ENCODE assay signal across 19 cellular contexts in the genomic region with DNA sequence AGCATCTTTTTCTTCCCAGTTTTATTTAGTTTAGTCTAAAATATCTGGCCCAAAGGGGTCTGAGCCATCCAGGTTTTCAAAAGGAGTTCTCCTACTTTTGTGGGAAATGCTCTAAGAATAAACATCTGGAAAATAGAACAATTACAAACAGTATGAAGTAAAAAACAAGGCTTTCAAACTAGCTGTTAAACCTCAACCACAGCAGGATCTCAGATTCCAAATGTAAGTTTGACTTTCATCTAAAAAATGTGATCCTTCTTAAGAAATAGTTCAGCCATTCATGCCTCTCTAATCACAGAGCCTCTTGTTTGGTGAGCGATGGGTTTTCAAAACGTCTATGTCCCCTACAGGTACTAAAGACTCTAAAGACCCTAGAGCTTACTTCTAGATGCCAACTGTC.
"Had no signal": no experiment of that assay in that cellular context is flagged by ENCODE, and none has a peak within 500 bp of the region (broad histone marks: within the 10 kb centered on the region; RNA-seq: fewer than 3 reads in every experiment).

No MANE protein-coding gene starts in this region.

- H3K9me3 ChIP-seq: Peyer's patch had no signal

- H3K4me1 ChIP-seq: body of pancreas, breast epithelium, Peyer's patch, SJSA1 had no signal

- H3K27ac ChIP-seq: adrenal gland, body of pancreas, breast epithelium, Peyer's patch, SJSA1 had no signal

- H3K36me3 ChIP-seq: adrenal gland, breast epithelium, MG63, Peyer's patch, SJSA1 had no signal

- H3K27me3 ChIP-seq: adrenal gland, body of pancreas, breast epithelium, MG63, Peyer's patch, SJSA1 had no signal

- ATAC-seq: activated CD8-positive, alpha-beta T cell treated with anti-CD3 and anti-CD28 coated beads, Interleukin-2, amount 10 ng/mL, durations not matched to agents 7 days and 5 days; body of pancreas had no signal

- H3K4me2 ChIP-seq: SK-N-SH had no signal

- H3K4me3 ChIP-seq: adrenal gland, body of pancreas, breast epithelium, MG63, Peyer's patch, SJSA1 had no signal

- H3K9me2 ChIP-seq: SK-N-SH had no signal

- DNase-seq: activated CD4-positive, alpha-beta T cell treated with anti-CD3 and anti-CD28 coated beads, Interleukin-2, amount 10 ng/mL, durations not matched to agents 7 days and 5 days; activated CD4-positive, alpha-beta T cell treated with anti-CD3 and anti-CD28 coated beads, Interleukin-2, amount 50 U/mL, for 48 hours; activated CD8-positive, alpha-beta T cell treated with anti-CD3 and anti-CD28 coated beads, Interleukin-2, amount 10 ng/mL, durations not matched to agents 7 days and 5 days; activated gamma-delta T cell; activated naive CD4-positive, alpha-beta T cell treated with Interleukin-2 at 50 U/mL for 16 hours; activated naive CD8-positive, alpha-beta T cell treated with anti-CD3 and anti-CD28 coated beads, Interleukin-2, amount 10 ng/mL, durations not matched to agents 7 days and 5 days; activated T-cell treated with anti-CD3 and anti-CD28 coated beads, Interleukin-2, amount 50 U/mL, for 24 hours; adrenal gland; body of pancreas; Karpas-422; KBM-7; MG63; NCI-H1048; NCI-H226; Peyer's patch; RPMI8226 had no signal

- H3K9ac ChIP-seq: SK-N-SH had no signal
